30 cellular contexts compared by ENCODE assay signal in the genomic region with DNA sequence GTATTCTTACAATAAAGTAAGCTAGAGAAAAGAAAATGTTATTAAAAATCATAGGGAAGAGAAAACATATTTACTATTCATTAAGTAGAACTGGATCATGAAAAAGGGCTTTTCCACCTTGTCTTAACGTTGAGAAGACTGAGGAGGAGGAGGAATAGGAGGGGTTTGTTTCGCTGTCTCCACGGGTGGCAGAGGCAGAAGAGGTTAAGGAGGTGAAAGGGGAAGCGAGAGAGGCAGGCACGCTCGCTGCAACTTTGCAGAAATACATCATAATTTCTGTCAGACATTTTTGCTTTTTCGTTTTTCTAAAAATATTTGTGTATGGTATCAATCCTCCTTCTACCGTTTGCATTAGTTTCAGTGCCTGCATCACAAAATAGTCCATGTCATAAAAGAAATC.
"Had no signal": no experiment of that assay in that cellular context is flagged by ENCODE, and none has a peak within 500 bp of the region (broad histone marks: within the 10 kb centered on the region; RNA-seq: fewer than 3 reads in every experiment).

No MANE protein-coding gene starts in this region.

- H3K27ac Mint-ChIP-seq: activated CD4-positive, alpha-beta memory T cell treated with anti-CD3 and anti-CD28 coated beads for 36 hours; activated CD4-positive, alpha-beta T cell treated with anti-CD3 and anti-CD28 coated beads, Interleukin-2, amount 10 ng/mL, durations not matched to agents 24 days and 14 days; activated naive CD4-positive, alpha-beta T cell treated with anti-CD3 and anti-CD28 coated beads, Interleukin-2, amount 50 U/mL, for 24 hours; activated naive CD8-positive, alpha-beta T cell treated with anti-CD3 and anti-CD28 coated beads, Interleukin-2, amount 50 U/mL, for 24 hours; activated T-helper 17 cell treated with anti-CD3 and anti-CD28 coated beads, Interleukin-2, amount 50 U/mL, for 72 hours; dendritic cell treated with granulocyte-macrophage colony-stimulating factor and Interleukin-4, amounts not matched to agents 40 ng/mL and 50 ng/mL, for 4 days; endodermal cell; immature natural killer cell; mesothelial cell of epicardium; naive B cell; progenitor cell of endocrine pancreas had no signal

- H3K4me3 Mint-ChIP-seq: activated CD4-positive, alpha-beta memory T cell treated with anti-CD3 and anti-CD28 coated beads for 36 hours; activated CD4-positive, alpha-beta T cell treated with anti-CD3 and anti-CD28 coated beads, Interleukin-2, amount 10 ng/mL, durations not matched to agents 24 days and 14 days; activated naive CD4-positive, alpha-beta T cell treated with anti-CD3 and anti-CD28 coated beads, Interleukin-2, amount 50 U/mL, for 24 hours; activated naive CD8-positive, alpha-beta T cell treated with anti-CD3 and anti-CD28 coated beads, Interleukin-2, amount 50 U/mL, for 24 hours; activated T-cell treated with anti-CD3 and anti-CD28 coated beads, Interleukin-2, amount 50 U/mL, for 4 hours; activated T-helper 17 cell treated with anti-CD3 and anti-CD28 coated beads, Interleukin-2, amount 50 U/mL, for 72 hours; central memory CD8-positive, alpha-beta T cell; dendritic cell treated with granulocyte-macrophage colony-stimulating factor and Interleukin-4, amounts not matched to agents 40 ng/mL and 50 ng/mL, for 4 days; endodermal cell; immature natural killer cell; mesothelial cell of epicardium; naive B cell had no signal

- H3K4me1 ChIP-seq: heart left ventricle, right lobe of liver, testis, transverse colon had no signal

- H3K9me3 Mint-ChIP-seq: endodermal cell had no signal

- H3K4me3 ChIP-seq: heart left ventricle, ovary, right lobe of liver, testis, transverse colon had no signal

- H3K27me3 Mint-ChIP-seq: activated CD4-positive, alpha-beta memory T cell treated with anti-CD3 and anti-CD28 coated beads for 36 hours; activated CD4-positive, alpha-beta T cell treated with anti-CD3 and anti-CD28 coated beads, Interleukin-2, amount 10 ng/mL, durations not matched to agents 24 days and 14 days; activated naive CD4-positive, alpha-beta T cell treated with anti-CD3 and anti-CD28 coated beads, Interleukin-2, amount 50 U/mL, for 24 hours; activated naive CD8-positive, alpha-beta T cell treated with anti-CD3 and anti-CD28 coated beads, Interleukin-2, amount 50 U/mL, for 24 hours; activated T-helper 17 cell treated with anti-CD3 and anti-CD28 coated beads, Interleukin-2, amount 50 U/mL, for 72 hours; central memory CD8-positive, alpha-beta T cell; dendritic cell treated with granulocyte-macrophage colony-stimulating factor and Interleukin-4, amounts not matched to agents 40 ng/mL and 50 ng/mL, for 4 days; naive B cell; progenitor cell of endocrine pancreas had no signal

- FAIRE-seq: bronchial epithelial cell, kidney had no signal

- H3K9me3 ChIP-seq: ovary, right lobe of liver, testis, transverse colon had no signal

- H3K36me3 ChIP-seq: heart left ventricle, ovary, right lobe of liver, transverse colon had no signal

- H3K4me1 Mint-ChIP-seq: activated CD4-positive, alpha-beta T cell treated with anti-CD3 and anti-CD28 coated beads, Interleukin-2, amount 10 ng/mL, durations not matched to agents 24 days and 14 days; activated naive CD4-positive, alpha-beta T cell treated with anti-CD3 and anti-CD28 coated beads, Interleukin-2, amount 50 U/mL, for 24 hours; activated naive CD8-positive, alpha-beta T cell treated with anti-CD3 and anti-CD28 coated beads, Interleukin-2, amount 50 U/mL, for 24 hours; activated T-helper 17 cell treated with anti-CD3 and anti-CD28 coated beads, Interleukin-2, amount 50 U/mL, for 72 hours; central memory CD8-positive, alpha-beta T cell; immature natural killer cell; mesothelial cell of epicardium; naive B cell had no signal

- H3K36me3 Mint-ChIP-seq: activated CD4-positive, alpha-beta memory T cell treated with anti-CD3 and anti-CD28 coated beads for 36 hours; activated naive CD4-positive, alpha-beta T cell treated with anti-CD3 and anti-CD28 coated beads, Interleukin-2, amount 50 U/mL, for 24 hours; immature natural killer cell; mesothelial cell of epicardium; naive B cell had no signal

- H3K27me3 ChIP-seq: heart left ventricle, ovary, right lobe of liver, testis, transverse colon had no signal

- H3K27ac ChIP-seq: heart left ventricle, ovary, right lobe of liver, testis, transverse colon had no signal

- DNase-seq: activated CD4-positive, alpha-beta memory T cell treated with anti-CD3 and anti-CD28 coated beads for 36 hours; activated CD4-positive, alpha-beta T cell treated with anti-CD3 and anti-CD28 coated beads, Interleukin-2, amount 10 ng/mL, durations not matched to agents 24 days and 14 days; activated CD4-positive, CD25-positive, alpha-beta regulatory T cell treated with anti-CD3 and anti-CD28 coated beads, Interleukin-2, amount 50 U/mL, for 72 hours; activated gamma-delta T cell treated with Interleukin-2 at 50 U/mL for 16 hours; activated naive CD8-positive, alpha-beta T cell treated with anti-CD3 and anti-CD28 coated beads, Interleukin-2, amount 50 U/mL, for 24 hours; activated T-cell treated with anti-CD3 and anti-CD28 coated beads, Interleukin-2, amount 50 U/mL, for 4 hours; amygdala; endodermal cell; foreskin fibroblast; heart left ventricle; hypothalamus; immature natural killer cell; kidney; left colon; naive B cell; ovary; right lobe of liver; stimulated activated CD4-positive, alpha-beta T cell treated with anti-CD3 and anti-CD28 coated beads, Interleukin-2, amount 100 ng/mL, for 48 hours; stimulated activated naive CD4-positive, alpha-beta T cell treated with Interleukin-2 at 50 U/mL for 16 hours; T-helper 9 cell; testis; transverse colon had no signal

- ATAC-seq: activated naive CD8-positive, alpha-beta T cell treated with anti-CD3 and anti-CD28 coated beads, Interleukin-2, amount 50 U/mL, for 24 hours; activated T-cell treated with anti-CD3 and anti-CD28 coated beads, Interleukin-2, amount 50 U/mL, for 4 hours; activated T-helper 17 cell treated with anti-CD3 and anti-CD28 coated beads, Interleukin-2, amount 50 U/mL, for 72 hours; esophagus mucosa; heart left ventricle; left colon; right lobe of liver had no signal
